ENCODE assay signal across 18 cellular contexts in genomic region chr17:16517477-16517876, GRCh38. TPM values are rescaled to one million over a fixed set of nuclear protein-coding genes. Genes with fewer than 3 reads are reported as not detected.
"Had no signal": no experiment of that assay in that cellular context is flagged by ENCODE, and none has a peak within 500 bp of the region (broad histone marks: within the 10 kb centered on the region; RNA-seq: fewer than 3 reads in every experiment).

No MANE protein-coding gene starts in this region.

- H3K9me3 Mint-ChIP-seq: activated naive CD8-positive, alpha-beta T cell treated with anti-CD3 and anti-CD28 coated beads, Interleukin-2, amount 10 ng/mL, durations not matched to agents 7 days and 5 days; T-helper 1 cell treated with Interleukin-12 subunit alpha and Interleukin-12 subunit beta and Interleukin-4 antibody, amounts not matched to agents 30 μg/mL and 1 μg/mL, for 36 hours had no signal

- H3K36me3 ChIP-seq: adrenal gland, breast epithelium had no signal

- H3K36me3 Mint-ChIP-seq: activated naive CD8-positive, alpha-beta T cell treated with anti-CD3 and anti-CD28 coated beads, Interleukin-2, amount 10 ng/mL, durations not matched to agents 7 days and 5 days had no signal

- H3K27me3 ChIP-seq: adrenal gland, breast epithelium had no signal

- H3K9me3 ChIP-seq: adrenal gland, breast epithelium had no signal

- ATAC-seq: activated CD8-positive, alpha-beta T cell treated with anti-CD3 and anti-CD28 coated beads, Interleukin-2, amount 10 ng/mL, durations not matched to agents 7 days and 5 days had no signal

- H3K4me3 Mint-ChIP-seq: activated CD8-positive, alpha-beta T cell treated with anti-CD3 and anti-CD28 coated beads, Interleukin-2, amount 10 ng/mL, durations not matched to agents 7 days and 5 days; activated naive CD8-positive, alpha-beta T cell treated with anti-CD3 and anti-CD28 coated beads, Interleukin-2, amount 10 ng/mL, durations not matched to agents 7 days and 5 days; T-helper 1 cell treated with Interleukin-12 subunit alpha and Interleukin-12 subunit beta and Interleukin-4 antibody, amounts not matched to agents 30 μg/mL and 1 μg/mL, for 36 hours had no signal

- H3K27ac Mint-ChIP-seq: activated CD8-positive, alpha-beta T cell treated with anti-CD3 and anti-CD28 coated beads, Interleukin-2, amount 10 ng/mL, durations not matched to agents 7 days and 5 days; activated naive CD8-positive, alpha-beta T cell treated with anti-CD3 and anti-CD28 coated beads, Interleukin-2, amount 10 ng/mL, durations not matched to agents 7 days and 5 days; T-helper 1 cell treated with Interleukin-12 subunit alpha and Interleukin-12 subunit beta and Interleukin-4 antibody, amounts not matched to agents 30 μg/mL and 1 μg/mL, for 36 hours had no signal

- H3K27ac ChIP-seq: breast epithelium had no signal

- H3K4me1 ChIP-seq: breast epithelium had no signal

- DNase-seq: activated CD4-positive, alpha-beta T cell treated with anti-CD3 and anti-CD28 coated beads for 48 hours; activated CD4-positive, alpha-beta T cell treated with anti-CD3 and anti-CD28 coated beads, Interleukin-2, amount 50 U/mL, for 4 hours; activated CD4-positive, CD25-positive, alpha-beta regulatory T cell treated with anti-CD3 and anti-CD28 coated beads, Interleukin-2, amount 50 U/mL, for 72 hours; activated CD8-positive, alpha-beta memory T cell treated with anti-CD3 and anti-CD28 coated beads, Interleukin-2, amount 50 U/mL, for 48 hours; activated CD8-positive, alpha-beta T cell treated with anti-CD3 and anti-CD28 coated beads, Interleukin-2, amount 10 ng/mL, durations not matched to agents 7 days and 5 days; activated naive CD4-positive, alpha-beta T cell treated with anti-CD3 and anti-CD28 coated beads, Interleukin-2, amount 50 U/mL, for 16 hours; activated naive CD8-positive, alpha-beta T cell treated with anti-CD3 and anti-CD28 coated beads, Interleukin-2, amount 10 ng/mL, durations not matched to agents 7 days and 5 days; activated T-cell treated with anti-CD3 and anti-CD28 coated beads, Interleukin-2, amount 50 U/mL, for 1 hour; central memory CD4-positive, alpha-beta T cell; Kasumi-1; KBM-7; NCI-H187 treated with DMSO at 0.1 percent for 48 hours; NCI-H2081 treated with DMSO at 0.1 percent for 48 hours; NCI-H446 had no signal

RNA-seq across cellular contexts. Expression of gene LRRC75A, which starts 25.5 kb away (rescaled TPM):
- total RNA-seq: OCI-LY7 had no signal
